1 cellular context compared by ENCODE assay signal in genomic region chr2:235924675-235925063, GRCh38.
TF ChIP-seq lines count a peak whose summit lies in the region.

No MANE protein-coding gene starts in this region.

TF ChIP-seq in HepG2, 621 proteins besides CTCF, POLR2A, EP300 and RAD21 (continued from another document and continues in another):
- TF ChIP-seq AKAP8 (CRISPR knock-in tag; IDR thresholded peaks at IDR 0.05) (no peak), ZNF644 (CRISPR knock-in tag; IDR thresholded peaks at IDR 0.05; ENCODE audit: low read depth) (no peak), ZNF512 (CRISPR knock-in tag; IDR thresholded peaks at IDR 0.05) (no peak), ARID5B (CRISPR knock-in tag; IDR thresholded peaks at IDR 0.05) (peak; percentile 74; the same call in 1 of the 2 replicates), NFYB (CRISPR knock-in tag; IDR thresholded peaks at IDR 0.05) (no peak), ZNF614 (CRISPR knock-in tag; IDR thresholded peaks at IDR 0.05; ENCODE audit: borderline replicate concordance) (peak; percentile 61; the same call in 1 of the 2 replicates), MED13 (CRISPR knock-in tag; IDR thresholded peaks at IDR 0.05) (no peak), ZNF264 (CRISPR knock-in tag; IDR thresholded peaks at IDR 0.05) (peak; percentile 26; the same call in 1 of the 2 replicates), MYPOP (CRISPR knock-in tag; IDR thresholded peaks at IDR 0.05) (no peak), ZNF546 (CRISPR knock-in tag; conservative IDR thresholded peaks at IDR 0.05) (no peak), POGK (CRISPR knock-in tag; conservative IDR thresholded peaks at IDR 0.05) (no peak), STAG1 (CRISPR knock-in tag; IDR thresholded peaks at IDR 0.05) (no peak), MEIS2 (CRISPR knock-in tag; IDR thresholded peaks at IDR 0.05) (peak; percentile 58; the same call in 1 of the 2 replicates), FOXC1 (CRISPR knock-in tag; IDR thresholded peaks at IDR 0.05; ENCODE audit: borderline replicate concordance) (no peak), ZNF567 (CRISPR knock-in tag; IDR thresholded peaks at IDR 0.05; ENCODE audit: borderline replicate concordance) (no peak), ZNF879 (CRISPR knock-in tag; IDR thresholded peaks at IDR 0.05) (no peak), THYN1 (CRISPR knock-in tag; IDR thresholded peaks at IDR 0.05; ENCODE audit: borderline replicate concordance, low read depth) (no peak), ZNF138 (CRISPR knock-in tag; IDR thresholded peaks at IDR 0.05; ENCODE audit: low read depth) (no peak), ZNF510 (CRISPR knock-in tag; IDR thresholded peaks at IDR 0.05; ENCODE audit: low read depth) (no peak), ZNF503 (CRISPR knock-in tag; IDR thresholded peaks at IDR 0.05) (no peak), ATF5 (CRISPR knock-in tag; IDR thresholded peaks at IDR 0.05; ENCODE audit: low read depth) (0 out of 2 replicates have a peak, but pooled peaks have one; percentile 62), ZNF569 (CRISPR knock-in tag; IDR thresholded peaks at IDR 0.05; ENCODE audit: borderline replicate concordance) (no peak), HOXA3 (CRISPR knock-in tag; IDR thresholded peaks at IDR 0.05) (peak; percentile 66), KMT2A (CRISPR knock-in tag; IDR thresholded peaks at IDR 0.05) (no peak), ZNF782 (CRISPR knock-in tag; IDR thresholded peaks at IDR 0.05; ENCODE audit: borderline replicate concordance) (0 out of 2 replicates have a peak, but pooled peaks have one; percentile 29), ZNF333 (CRISPR knock-in tag; IDR thresholded peaks at IDR 0.05; ENCODE audit: borderline replicate concordance) (no peak), FOXM1 (CRISPR knock-in tag; IDR thresholded peaks at IDR 0.05) (no peak), ZIK1 (CRISPR knock-in tag; IDR thresholded peaks at IDR 0.05; ENCODE audit: borderline replicate concordance, low read depth) (no peak), PRDM10 (CRISPR knock-in tag; IDR thresholded peaks at IDR 0.05; ENCODE audit: low read depth) (no peak), PLSCR1 (CRISPR knock-in tag; IDR thresholded peaks at IDR 0.05; ENCODE audit: borderline replicate concordance) (no peak), ZNF670 (CRISPR knock-in tag; IDR thresholded peaks at IDR 0.05; ENCODE audit: borderline replicate concordance) (no peak), ARID4A (CRISPR knock-in tag; IDR thresholded peaks at IDR 0.05; ENCODE audit: borderline replicate concordance) (peak; percentile 39; the same call in 1 of the 2 replicates), NR0B2 (CRISPR knock-in tag; IDR thresholded peaks at IDR 0.05) (no peak)
